10 cellular contexts compared by ENCODE assay signal in genomic region chr4:134024251-134024650, GRCh38.
DNase-seq lines count a peak whose midpoint lies in the region; ATAC-seq and TF ChIP-seq lines count a peak whose summit lies in the region.
"Had no signal": no experiment of that assay in that cellular context is flagged by ENCODE, and none has a peak within 500 bp of the region (broad histone marks: within the 10 kb centered on the region; RNA-seq: fewer than 3 reads in every experiment).

No MANE protein-coding gene starts in this region.

- CTCF ChIA-PET in BJ (lab: Yijun Ruan, JAX) = interaction anchor here (0.6 kb wide), 1 partner anchor 350 kb away, joined by 4 read pairs; no protein-coding TSS in a partner anchor

- DNase-seq in BJ (ENCODE audit: low read depth) (no peak), HCEC 1CT (peak; percentile 31), RKO (ENCODE audit: low spot score) (peak; percentile 67), globus pallidus (ENCODE audit: low spot score) (peak; percentile 1), activated gamma-delta T cell (lab: John Stamatoyannopoulos, UW) (no peak), NOMO-1 (lab: John Stamatoyannopoulos, UW; ENCODE audit: unreplicated experiment in 2 of 2) (no peak)
- no peak for DNase-seq in activated effector memory CD4-positive, alpha-beta T cell treated with Interleukin-2 at 50 U/mL for 16 hours
- DNase-seq: Right ventricle myocardium superior; stimulated activated CD8-positive, alpha-beta memory T cell treated with anti-CD3 and anti-CD28 coated beads, Interleukin-4, amount 100 ng/mL, for 48 hours had no signal

- TF ChIP-seq CTCF in BJ (IDR thresholded peaks at IDR 0.05; ENCODE audit: insufficient read depth, low read depth, low read length) = peak; percentile 42

- H3K4me3 ChIP-seq in BJ (ENCODE audit: low read depth, low read length) = no peak overlapping the region

- no peaks in the 10 kb centered on the region for H3K27me3 ChIP-seq in BJ (ENCODE audit: control insufficient read depth, insufficient read depth, low read length)

- POLR2A ChIA-PET in BJ (lab: Charles Lee) = interaction anchor here (0.7 kb wide), 1 partner anchor 13 kb away, joined by 8 read pairs; no protein-coding TSS in a partner anchor

- ATAC-seq in HG02870 (IDR thresholded peaks at IDR 0.05; ENCODE audit: unreplicated experiment) = no peak

- no peaks in the 10 kb centered on the region for H3K36me3 ChIP-seq in BJ (ENCODE audit: control insufficient read depth, insufficient read depth, low read length)

Comparison
In these comparisons a context has a peak if more than half of its experiments do, and no peak if none do; other contexts are left out.
1. DNase-seq: peak in HCEC 1CT (single experiment), RKO (single experiment) and globus pallidus (single experiment); none in BJ (single experiment), activated gamma-delta T cell (single experiment), activated effector memory CD4-positive, alpha-beta T cell treated with Interleukin-2 at 50 U/mL for 16 hours (single experiment) and NOMO-1 (0 of 2).